ENCODE assay signal across 25 cellular contexts in the genomic region with DNA sequence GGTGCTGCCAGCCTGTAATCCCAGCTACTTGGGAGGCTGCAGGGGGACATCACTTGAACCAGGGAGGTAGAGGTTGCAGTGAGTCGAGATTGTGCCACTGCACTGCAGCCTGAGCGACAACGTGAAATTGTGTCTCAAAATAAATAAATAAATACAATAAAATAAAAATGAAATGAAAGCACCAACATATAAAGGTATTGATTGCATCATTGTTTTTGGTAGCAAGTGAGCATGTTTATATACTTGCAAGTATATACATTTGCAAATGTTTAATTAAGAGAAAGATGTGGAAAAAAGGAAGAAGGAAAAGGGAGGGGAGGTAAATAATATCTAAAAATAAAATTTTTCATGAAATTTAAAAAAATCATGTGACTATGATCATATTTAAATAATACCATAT.
"Had no signal": no experiment of that assay in that cellular context is flagged by ENCODE, and none has a peak within 500 bp of the region (broad histone marks: within the 10 kb centered on the region; RNA-seq: fewer than 3 reads in every experiment).

No MANE protein-coding gene starts in this region.

- H3K27me3 ChIP-seq: colonic mucosa, dorsolateral prefrontal cortex, esophagus muscularis mucosa, esophagus squamous epithelium, foreskin keratinocyte, gastrocnemius medialis, gastroesophageal sphincter, heart left ventricle, heart right ventricle had no signal

- H3K9me3 ChIP-seq: colonic mucosa, esophagus muscularis mucosa, esophagus squamous epithelium, gastrocnemius medialis, gastroesophageal sphincter, heart left ventricle, heart right ventricle had no signal

- H3K36me3 ChIP-seq: colonic mucosa, esophagus muscularis mucosa, esophagus squamous epithelium, gastrocnemius medialis, gastroesophageal sphincter, heart left ventricle, heart right ventricle had no signal

- H3K4me3 ChIP-seq: colonic mucosa, dorsolateral prefrontal cortex, esophagus muscularis mucosa, esophagus squamous epithelium, gastrocnemius medialis, gastroesophageal sphincter, heart left ventricle, heart right ventricle had no signal

- H3K4me1 ChIP-seq: colonic mucosa, esophagus muscularis mucosa, esophagus squamous epithelium, foreskin keratinocyte, gastrocnemius medialis, gastroesophageal sphincter, heart left ventricle, heart right ventricle had no signal

- DNase-seq: colonic mucosa; cortex of kidney; dermis blood vessel endothelial cell; dorsolateral prefrontal cortex; effector CD4-positive, alpha-beta T cell; effector CD8-positive, alpha-beta T cell; effector memory CD4-positive, alpha-beta T cell; effector memory CD8-positive, alpha-beta T cell; endodermal cell; erythroblast; esophagus squamous epithelium; foreskin fibroblast; foreskin keratinocyte; foreskin melanocyte; gastrocnemius medialis; glutamatergic neuron; head of caudate nucleus; heart left ventricle; heart right ventricle had no signal

- ATAC-seq: effector memory CD8-positive, alpha-beta T cell; esophagus mucosa; foreskin keratinocyte; gastrocnemius medialis; gastroesophageal sphincter; heart left ventricle; heart right ventricle had no signal

- H3K27ac ChIP-seq: colonic mucosa, dorsolateral prefrontal cortex, epithelial cell of prostate, esophagus muscularis mucosa, esophagus squamous epithelium, foreskin keratinocyte, gastrocnemius medialis, gastroesophageal sphincter, heart left ventricle, heart right ventricle had no signal

- FAIRE-seq: colon, frontal cortex had no signal
